Comparison of ENCODE assay signal across 9 cellular contexts in the genomic region with DNA sequence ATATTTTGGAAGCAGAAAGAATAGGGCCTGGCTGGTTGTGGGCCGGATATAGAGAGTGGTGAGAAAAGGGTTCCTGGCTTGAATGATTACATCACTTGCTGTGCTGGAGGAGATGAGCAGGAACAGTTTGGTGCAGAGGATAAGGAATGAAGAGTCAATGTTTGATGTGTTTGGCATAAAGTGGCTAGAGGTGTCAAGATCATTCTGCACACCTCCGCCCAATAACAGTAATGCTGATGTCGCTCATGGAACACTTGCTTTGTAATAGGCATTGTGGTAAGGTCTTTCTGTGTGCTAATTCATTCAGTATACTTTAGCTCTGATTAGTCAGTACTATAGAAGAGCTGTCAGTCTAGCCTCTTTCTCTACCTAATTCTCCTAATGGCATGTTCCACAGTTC.
"Had no signal": no experiment of that assay in that cellular context is flagged by ENCODE, and none has a peak within 500 bp of the region (broad histone marks: within the 10 kb centered on the region; RNA-seq: fewer than 3 reads in every experiment).

No MANE protein-coding gene starts in this region.

- H3K4me3 ChIP-seq: GM23248, GM23338, HAP-1 had no signal

- DNase-seq: GM23248, GOT3, H7, H9, HCEC 1CT, HFFc6 had no signal

- H3K27ac ChIP-seq: GM23248 had no signal

- H3K9me3 ChIP-seq: HAP-1 had no signal

- H3K9me3 Mint-ChIP-seq: GM23338, H9, HFFc6 had no signal

- H3K4me1 ChIP-seq: HAP-1 had no signal

- ATAC-seq: GM23338, HCT116 had no signal

- H3K4me3 Mint-ChIP-seq: GM23338, H9, HFFc6 had no signal

- H3K27ac Mint-ChIP-seq: GM23338, HFFc6 had no signal
